22 cellular contexts compared by ENCODE assay signal in genomic region chr19:35292986-35293732, GRCh38. TPM values are rescaled to one million over a fixed set of nuclear protein-coding genes. Genes with fewer than 3 reads are reported as not detected.
DNase-seq lines count a peak whose midpoint lies in the region; ATAC-seq, FAIRE-seq and TF ChIP-seq lines count a peak whose summit lies in the region.
"Had no signal": no experiment of that assay in that cellular context is flagged by ENCODE, and none has a peak within 500 bp of the region (broad histone marks: within the 10 kb centered on the region; RNA-seq: fewer than 3 reads in every experiment).

No MANE protein-coding gene starts in this region.

- H3K27ac ChIP-seq in H1 (ENCODE audit: low read depth, low read length) (no peak overlapping the region), pancreas (no peak overlapping the region)
- H3K27ac ChIP-seq: Peyer's patch, thoracic aorta had no signal

- no peak overlapping the region for H3K56ac ChIP-seq in H1 (replicated peaks; ENCODE audit: insufficient read length, low read depth, low read length)

- DNase-seq in DMS53 (lab: John Stamatoyannopoulos, UW) = peak; percentile 90
- DNase-seq in NCI-H2227 (lab: John Stamatoyannopoulos, UW; ENCODE audit: unreplicated experiment) = peak; percentile 72
- no peak for DNase-seq in H1 (ENCODE audit: low read depth in 1 of 2, low spot score in 2 of 2)
- DNase-seq in posterior cingulate gyrus = peak in 6 of 10 donors; percentile 64 to 94 (median 70)
- no peak for DNase-seq in pancreas
- DNase-seq in activated CD4-positive, alpha-beta memory T cell treated with anti-CD3 and anti-CD28 coated beads, Interleukin-2, amount 10 ng/mL, durations not matched to agents 7 days and 5 days = no peak
- DNase-seq: activated CD4-positive, alpha-beta T cell treated with anti-CD3 and anti-CD28 coated beads, Interleukin-2, amount 50 U/mL, for 48 hours; activated T-cell treated with anti-CD3 and anti-CD28 coated beads, Interleukin-2, amount 50 U/mL, for 48 hours; DMS153; effector CD4-positive, alpha-beta T cell; mucosa of descending colon; NCI-H1436 treated with DMSO at 0.1 percent for 48 hours; NCI-H526 treated with DMSO at 0.1 percent for 48 hours; Peyer's patch had no signal

- peak overlapping the region; percentile 25 for H4K91ac ChIP-seq in H1 (replicated peaks; ENCODE audit: insufficient read length, low read length)

- no peak overlapping the region for H2BK120ac ChIP-seq in H1 (replicated peaks; ENCODE audit: low read depth, low read length)

- H2AK5ac ChIP-seq in H1 (ENCODE audit: low read depth, low read length) = peak overlapping the region; percentile 71; the same call in 1 of the 2 replicates

- peaks cover 0 to 24% (median 10%) of the 10 kb centered on the region in 4 experiments; a peak in 6 of 7 replicates for H3K4me1 ChIP-seq in H1 (replicated peaks in 1 of 4; ENCODE audit: control insufficient read depth in 3 of 4, insufficient read depth in 4 of 4, low read length in 3 of 4)
- no peaks in the 10 kb centered on the region for H3K4me1 ChIP-seq in pancreas

- no peak for TF ChIP-seq CTCF in H1 (IDR thresholded peaks at IDR 0.05; ENCODE audit: control extremely low read depth in 1 of 3, insufficient read depth in 1 of 3, low read depth in 1 of 3, low read length in 3 of 3)
- no peak for TF ChIP-seq CTCF in pancreas (IDR thresholded peaks at IDR 0.05)

- CTCF ChIA-PET in H1 (lab: Charles Lee; ENCODE audit: partially characterized antibody) = interaction anchor here (1.1 to 1.4 kb wide), 2 partner anchors 17 to 20 kb away, joined by 4 read pairs; no protein-coding TSS in a partner anchor
- CTCF ChIA-PET in activated CD4-positive, alpha-beta memory T cell treated with anti-CD3 and anti-CD28 coated beads, Interleukin-2, amount 10 ng/mL, durations not matched to agents 7 days and 5 days (lab: Charles Lee) = no interaction called here

- H4K8ac ChIP-seq in H1 (ENCODE audit: extremely low read depth, insufficient read depth, low read length) = no peak overlapping the region

- H2AFZ ChIP-seq in H1 (ENCODE audit: low read length) = no peak overlapping the region

- H3K9me3 ChIP-seq in H1 (ENCODE audit: insufficient read depth in 2 of 2, low read depth in 1 of 2, low read length in 1 of 2) (no peaks in the 10 kb centered on the region; a peak in 1 of 4 replicates), pancreas (no peaks in the 10 kb centered on the region)
- H3K9me3 ChIP-seq: mucosa of descending colon, Peyer's patch, thoracic aorta had no signal

- H3K9ac ChIP-seq in H1 (replicated peaks in 1 of 4; ENCODE audit: extremely low read depth in 1 of 4, low read depth in 3 of 4, low read length in 3 of 4) = no peak overlapping the region

- no peak overlapping the region for H4K5ac ChIP-seq in H1 (ENCODE audit: insufficient read length, low read depth, low read length)

- H4K20me1 ChIP-seq in H1 (replicated peaks in 1 of 2; ENCODE audit: control insufficient read depth in 1 of 2, insufficient read depth in 2 of 2, low read length in 2 of 2) = peaks cover 0 to 12% of the 10 kb centered on the region in 2 experiments

- H3K79me1 ChIP-seq in H1 (ENCODE audit: low read depth, low read length) = no peaks in the 10 kb centered on the region; the same call in 1 of the 2 replicates

- 89% methylated on average over 19 of the region's 19 CpGs; no CpG with 5 or more reads in 1 of the 2 experiments for WGBS in H1 (ENCODE audit: extremely low coverage in 1 of 2, insufficient coverage in 1 of 2, insufficient read length in 1 of 2, insufficient replicate concordance in 2 of 2, low coverage in 1 of 2, low lambda C conversion rate in 2 of 2, missing lambda C conversion rate in 1 of 2), 2 experiments
- WGBS in pancreas, 2 donors = 54 to 60% methylated on average over 19 of the region's 19 CpGs

- 0 out of 2 replicates have a peak overlapping the region, but pooled peaks have one; percentile 46 for H2BK15ac ChIP-seq in H1 (ENCODE audit: low read length)

- no peak overlapping the region for H3K23ac ChIP-seq in H1 (ENCODE audit: insufficient read length)

- no peaks in the 10 kb centered on the region for H3K9me3 Mint-ChIP-seq in activated CD4-positive, alpha-beta memory T cell treated with anti-CD3 and anti-CD28 coated beads, Interleukin-2, amount 10 ng/mL, durations not matched to agents 7 days and 5 days

- H3K79me2 ChIP-seq in H1 (ENCODE audit: control insufficient read depth in 1 of 2, insufficient read depth in 2 of 2, low read length in 2 of 2) = no peaks in the 10 kb centered on the region

- H3K4me3 ChIP-seq in H1 (ENCODE audit: extremely low read depth in 1 of 4, insufficient read depth in 2 of 4, low read depth in 3 of 4, low read length in 4 of 4) = no peak overlapping the region
- H3K4me3 ChIP-seq in pancreas = no peak overlapping the region
- H3K4me3 ChIP-seq: mucosa of descending colon, Peyer's patch, smooth muscle cell, thoracic aorta had no signal

- ATAC-seq in pancreas (no peak), GM21360 (IDR thresholded peaks at IDR 0.05; ENCODE audit: unreplicated experiment) (no peak)
- ATAC-seq: mucosa of descending colon had no signal

- H3K27me3 Mint-ChIP-seq in activated CD4-positive, alpha-beta memory T cell treated with anti-CD3 and anti-CD28 coated beads, Interleukin-2, amount 10 ng/mL, durations not matched to agents 7 days and 5 days = peaks cover 2% of the 10 kb centered on the region
- H3K27me3 Mint-ChIP-seq: activated naive CD8-positive, alpha-beta T cell had no signal

- H3K27ac Mint-ChIP-seq in activated CD4-positive, alpha-beta memory T cell treated with anti-CD3 and anti-CD28 coated beads, Interleukin-2, amount 10 ng/mL, durations not matched to agents 7 days and 5 days = no peak overlapping the region
- H3K27ac Mint-ChIP-seq: activated naive CD8-positive, alpha-beta T cell had no signal

- no peak overlapping the region for H3K4me3 Mint-ChIP-seq in activated CD4-positive, alpha-beta memory T cell treated with anti-CD3 and anti-CD28 coated beads, Interleukin-2, amount 10 ng/mL, durations not matched to agents 7 days and 5 days
- H3K4me3 Mint-ChIP-seq: activated naive CD8-positive, alpha-beta T cell had no signal

- peak overlapping the region; percentile 85 for H3K4ac ChIP-seq in H1 (replicated peaks; ENCODE audit: insufficient read length, low read depth, low read length)

- peaks cover 0 to 12% (median 0%) of the 10 kb centered on the region in 4 experiments; a peak in 2 of 7 replicates for H3K27me3 ChIP-seq in H1 (replicated peaks in 1 of 4; ENCODE audit: control insufficient read depth in 3 of 4, extremely low read depth in 1 of 4, insufficient read depth in 3 of 4, low read length in 3 of 4)
- no peaks in the 10 kb centered on the region for H3K27me3 ChIP-seq in pancreas
- H3K27me3 ChIP-seq: Peyer's patch had no signal

- FAIRE-seq in H1 (lab: Jason Lieb, UNC) (no peak), pancreas (lab: Jason Lieb, UNC) (no peak)
- FAIRE-seq: TTC549 had no signal

- H3K36me3 ChIP-seq in H1 (ENCODE audit: control insufficient read depth in 2 of 4, insufficient read depth in 4 of 4, low read length in 3 of 4) (no peaks in the 10 kb centered on the region; a peak in 1 of 8 replicates), pancreas (no peaks in the 10 kb centered on the region)
- H3K36me3 ChIP-seq: Peyer's patch, thoracic aorta had no signal

- 0 out of 2 replicates have a peak overlapping the region, but pooled peaks have one; percentile 55 for H2BK20ac ChIP-seq in H1 (ENCODE audit: low read length)

- intact Hi-C loops in posterior cingulate gyrus (cut with DNase I) (loop anchor here (2.0 kb wide), 1 partner anchor 24 kb away; the partner anchor contains the start of gene USF2), pancreas (cut with DNase I) (no loop called here)

- no peaks in the 10 kb centered on the region for H3K36me3 Mint-ChIP-seq in activated CD4-positive, alpha-beta memory T cell treated with anti-CD3 and anti-CD28 coated beads, Interleukin-2, amount 10 ng/mL, durations not matched to agents 7 days and 5 days (ENCODE audit: low read depth)
- H3K36me3 Mint-ChIP-seq: activated naive CD8-positive, alpha-beta T cell had no signal

- no peak for TF ChIP-seq POLR2A in H1 (IDR thresholded peaks at IDR 0.05; ENCODE audit: control extremely low read depth in 1 of 2, low read depth in 2 of 2, low read length in 2 of 2)

- peak overlapping the region; percentile 44 for H2BK5ac ChIP-seq in H1 (ENCODE audit: low read depth, low read length)

- 0 out of 2 replicates have a peak overlapping the region, but pooled peaks have one; percentile 60 for H3K18ac ChIP-seq in H1 (ENCODE audit: extremely low read depth, low read length)

- POLR2A ChIA-PET in H1 (lab: Charles Lee; ENCODE audit: partially characterized antibody) = interaction anchor here (0.9 to 1.3 kb wide), 3 partner anchors 8 to 30 kb away, joined by 3 read pairs; no protein-coding TSS in a partner anchor
- POLR2A ChIA-PET in activated CD4-positive, alpha-beta memory T cell treated with anti-CD3 and anti-CD28 coated beads, Interleukin-2, amount 10 ng/mL, durations not matched to agents 7 days and 5 days (lab: Charles Lee) = no interaction called here

- H2BK12ac ChIP-seq in H1 (ENCODE audit: low read depth, low read length) = peak overlapping the region; percentile 90; the same call in 1 of the 2 replicates

- no peak overlapping the region for H3K14ac ChIP-seq in H1 (ENCODE audit: insufficient read length)

- peaks cover 8% of the 10 kb centered on the region for H3K4me1 Mint-ChIP-seq in activated CD4-positive, alpha-beta memory T cell treated with anti-CD3 and anti-CD28 coated beads, Interleukin-2, amount 10 ng/mL, durations not matched to agents 7 days and 5 days

- H3K4me2 ChIP-seq in H1 (ENCODE audit: insufficient read depth in 1 of 2, low read depth in 2 of 2, low read length in 2 of 2) = no peak overlapping the region
- H3K4me2 ChIP-seq: smooth muscle cell had no signal

- no peak for TF ChIP-seq RAD21 in H1 (IDR thresholded peaks at IDR 0.05 in 1 of 2, conservative IDR thresholded peaks at IDR 0.05 in 1 of 2; ENCODE audit: low read depth in 2 of 2, low read length in 2 of 2)

- TF ChIP-seq EP300 in H1 (IDR thresholded peaks at IDR 0.05; ENCODE audit: borderline replicate concordance in 1 of 2, low read depth in 2 of 2, low read length in 2 of 2) = no peak

- peaks cover 17% of the 10 kb centered on the region; the same call in 1 of the 2 replicates for H3K23me2 ChIP-seq in H1 (ENCODE audit: low read depth, low read length)

RNA-seq across cellular contexts. Expression of gene MAG, which starts 1.2 kb away (rescaled TPM):
- 0.46 and 1.3 TPM in 2 replicates for total RNA-seq in H1 (2021; fragmentation: NEBNext Ultra II Directional; extraction: Animal tissue kit (Norgen Biotek cat#: 25700))
- 0.20 and 0.72 TPM in 2 replicates for polyA plus RNA-seq in H1 (2011; rRNA removed)
- 0.41 TPM for polyA plus RNA-seq in H1 (2011; cell fraction: cytosol; rRNA removed)
- polyA plus RNA-seq in H1 (2011; cell fraction: nucleus; rRNA removed) = 1.7 TPM
- 0.22 to 0.74 TPM (median 0.54 TPM) in 4 replicates for polyA plus RNA-seq in H1 (2012, experiment 1 of 2)
- 0.28 TPM for polyA plus RNA-seq in H1 (2012, experiment 2 of 2)
- 1.4 TPM for polyA plus RNA-seq in H1 (2013, experiment 1 of 2)
- 1.3 TPM for polyA plus RNA-seq in H1 (2013, experiment 2 of 2)
- 0.25 and 0.90 TPM in 2 replicates for polyA minus RNA-seq in H1 (2011; rRNA and poly(A)+ RNA removed)
- polyA minus RNA-seq in H1 (2011; cell fraction: cytosol; rRNA and poly(A)+ RNA removed) = not detected
- not detected for polyA minus RNA-seq in H1 (2011; cell fraction: nucleus; rRNA and poly(A)+ RNA removed)
- under 1 TPM in 1 of 6 donors, not detected in 5; 0.17 TPM for total RNA-seq in pancreas
- under 1 TPM in 1 of 2 donors, not detected in 1; 0.47 TPM for polyA plus RNA-seq in pancreas
- not detected for total RNA-seq in activated CD4-positive, alpha-beta memory T cell treated with anti-CD3 and anti-CD28 coated beads, Interleukin-2, amount 10 ng/mL, durations not matched to agents 7 days and 5 days
- total RNA-seq: cardiac septum, MCF 10A, osteocyte, smooth muscle cell had no signal
- polyA plus RNA-seq: smooth muscle cell had no signal

RNA-seq across cellular contexts. Expression of gene HAMP, which starts 10.8 kb away (rescaled TPM):
- total RNA-seq in H1 (2021; fragmentation: NEBNext Ultra II Directional; extraction: Animal tissue kit (Norgen Biotek cat#: 25700)) = not detected in 2 replicates
- polyA plus RNA-seq in H1 (2011; rRNA removed) (0.06 and 0.08 TPM in 2 replicates), pancreas (100 to 1,000 TPM in 1 of 2 donors, 10 to 100 TPM in 1; 24.5 to 138 TPM)
- polyA plus RNA-seq in H1 (2011; cell fraction: cytosol; rRNA removed) = not detected
- polyA plus RNA-seq in H1 (2011; cell fraction: nucleus; rRNA removed) = not detected
- 0.20 TPM in 1 of 4 replicates, not detected in the others for polyA plus RNA-seq in H1 (2012, experiment 1 of 2)
- not detected for polyA plus RNA-seq in H1 (2012, experiment 2 of 2)
- 0.12 TPM for polyA plus RNA-seq in H1 (2013, experiment 1 of 2)
- 0.07 TPM for polyA plus RNA-seq in H1 (2013, experiment 2 of 2)
- not detected in 2 replicates for polyA minus RNA-seq in H1 (2011; rRNA and poly(A)+ RNA removed)
- polyA minus RNA-seq in H1 (2011; cell fraction: cytosol; rRNA and poly(A)+ RNA removed) = not detected
- not detected for polyA minus RNA-seq in H1 (2011; cell fraction: nucleus; rRNA and poly(A)+ RNA removed)
- total RNA-seq in pancreas = 10 to 100 TPM in 1 of 6 donors, 1 to 10 TPM in 4, under 1 TPM in 1; 0.69 to 10.2 (median 2.2) TPM
- under 1 TPM; 0.38 to 0.43 TPM for total RNA-seq in activated CD4-positive, alpha-beta memory T cell treated with anti-CD3 and anti-CD28 coated beads, Interleukin-2, amount 10 ng/mL, durations not matched to agents 7 days and 5 days
- total RNA-seq: cardiac septum, MCF 10A, mucosa of descending colon, osteocyte, Peyer's patch, smooth muscle cell had no signal
- polyA plus RNA-seq: smooth muscle cell had no signal

RNA-seq across cellular contexts. Expression of gene USF2, which starts 24.4 kb away (rescaled TPM):
- 109 and 113 TPM in 2 replicates for total RNA-seq in H1 (2021; fragmentation: NEBNext Ultra II Directional; extraction: Animal tissue kit (Norgen Biotek cat#: 25700))
- polyA plus RNA-seq in H1 (2011; rRNA removed) (74.1 and 119 TPM in 2 replicates), pancreas (100 to 1,000 TPM; 106 to 112 TPM)
- 142 TPM for polyA plus RNA-seq in H1 (2011; cell fraction: cytosol; rRNA removed)
- polyA plus RNA-seq in H1 (2011; cell fraction: nucleus; rRNA removed) = 268 TPM
- polyA plus RNA-seq in H1 (2012, experiment 1 of 2) = 112 to 133 TPM (median 125 TPM) in 4 replicates
- polyA plus RNA-seq in H1 (2012, experiment 2 of 2) = 90.5 TPM
- polyA plus RNA-seq in H1 (2013, experiment 1 of 2) = 70.6 TPM
- polyA plus RNA-seq in H1 (2013, experiment 2 of 2) = 72.7 TPM
- polyA minus RNA-seq in H1 (2011; rRNA and poly(A)+ RNA removed) = 29.0 and 60.8 TPM in 2 replicates
- polyA minus RNA-seq in H1 (2011; cell fraction: cytosol; rRNA and poly(A)+ RNA removed) = 79.1 TPM
- 82.7 TPM for polyA minus RNA-seq in H1 (2011; cell fraction: nucleus; rRNA and poly(A)+ RNA removed)
- 10 to 100 TPM; 46.4 to 84.9 (median 59.8) TPM for total RNA-seq in pancreas
- 100 to 1,000 TPM; 164 to 172 TPM for total RNA-seq in activated CD4-positive, alpha-beta memory T cell treated with anti-CD3 and anti-CD28 coated beads, Interleukin-2, amount 10 ng/mL, durations not matched to agents 7 days and 5 days

RNA-seq across cellular contexts. Expression of gene CD22, which starts 35.8 kb away (rescaled TPM):
- total RNA-seq in H1 (2021; fragmentation: NEBNext Ultra II Directional; extraction: Animal tissue kit (Norgen Biotek cat#: 25700)) = 0.54 and 0.60 TPM in 2 replicates
- 0.06 and 0.42 TPM in 2 replicates for polyA plus RNA-seq in H1 (2011; rRNA removed)
- polyA plus RNA-seq in H1 (2011; cell fraction: cytosol; rRNA removed) = 0.30 TPM
- 0.51 TPM for polyA plus RNA-seq in H1 (2011; cell fraction: nucleus; rRNA removed)
- polyA plus RNA-seq in H1 (2012, experiment 1 of 2) = 0.13 to 0.33 TPM (median 0.18 TPM) in 3 of 4 replicates, not detected in the other
- polyA plus RNA-seq in H1 (2012, experiment 2 of 2) = not detected
- 0.53 TPM for polyA plus RNA-seq in H1 (2013, experiment 1 of 2)
- 0.24 TPM for polyA plus RNA-seq in H1 (2013, experiment 2 of 2)
- 0.39 TPM in 1 of 2 replicates, not detected in the other for polyA minus RNA-seq in H1 (2011; rRNA and poly(A)+ RNA removed)
- polyA minus RNA-seq in H1 (2011; cell fraction: cytosol; rRNA and poly(A)+ RNA removed) = not detected
- not detected for polyA minus RNA-seq in H1 (2011; cell fraction: nucleus; rRNA and poly(A)+ RNA removed)
- total RNA-seq in pancreas = 1 to 10 TPM in 2 of 6 donors, under 1 TPM in 4; 0.32 to 2.1 (median 0.94) TPM
- polyA plus RNA-seq in pancreas = under 1 TPM; 0.38 to 0.49 TPM
- under 1 TPM; 0.63 to 0.76 TPM for total RNA-seq in activated CD4-positive, alpha-beta memory T cell treated with anti-CD3 and anti-CD28 coated beads, Interleukin-2, amount 10 ng/mL, durations not matched to agents 7 days and 5 days
- total RNA-seq: osteocyte, smooth muscle cell had no signal
- polyA plus RNA-seq: smooth muscle cell had no signal

RNA-seq across cellular contexts. Expression of gene LSR, which starts 44.4 kb away (rescaled TPM):
- total RNA-seq in H1 (2021; fragmentation: NEBNext Ultra II Directional; extraction: Animal tissue kit (Norgen Biotek cat#: 25700)) = 159 and 166 TPM in 2 replicates
- polyA plus RNA-seq in H1 (2011; rRNA removed) (186 and 296 TPM in 2 replicates), pancreas (10 to 100 TPM; 46.1 to 67.5 TPM)
- 106 TPM for polyA plus RNA-seq in H1 (2011; cell fraction: cytosol; rRNA removed)
- polyA plus RNA-seq in H1 (2011; cell fraction: nucleus; rRNA removed) = 204 TPM
- 145 to 238 TPM (median 230 TPM) in 4 replicates for polyA plus RNA-seq in H1 (2012, experiment 1 of 2)
- polyA plus RNA-seq in H1 (2012, experiment 2 of 2) = 175 TPM
- polyA plus RNA-seq in H1 (2013, experiment 1 of 2) = 208 TPM
- polyA plus RNA-seq in H1 (2013, experiment 2 of 2) = 218 TPM
- 87.1 and 93.1 TPM in 2 replicates for polyA minus RNA-seq in H1 (2011; rRNA and poly(A)+ RNA removed)
- 222 TPM for polyA minus RNA-seq in H1 (2011; cell fraction: cytosol; rRNA and poly(A)+ RNA removed)
- 191 TPM for polyA minus RNA-seq in H1 (2011; cell fraction: nucleus; rRNA and poly(A)+ RNA removed)
- 100 to 1,000 TPM in 1 of 6 donors, 10 to 100 TPM in 5; 51.6 to 103 (median 67.0) TPM for total RNA-seq in pancreas
- 10 to 100 TPM; 13.2 to 13.3 TPM for total RNA-seq in activated CD4-positive, alpha-beta memory T cell treated with anti-CD3 and anti-CD28 coated beads, Interleukin-2, amount 10 ng/mL, durations not matched to agents 7 days and 5 days

Comparison
In these comparisons a context has a peak if more than half of its experiments do, and no peak if none do; other contexts are left out.
1. DNase-seq: peak in DMS53 (single experiment), NCI-H2227 (single experiment) and posterior cingulate gyrus (6 of 10); none in H1 (0 of 2), pancreas (0 of 6) and activated CD4-positive, alpha-beta memory T cell treated with anti-CD3 and anti-CD28 coated beads, Interleukin-2, amount 10 ng/mL, durations not matched to agents 7 days and 5 days (single experiment).